ENCODE assay signal across 8 cellular contexts in the genomic region with DNA sequence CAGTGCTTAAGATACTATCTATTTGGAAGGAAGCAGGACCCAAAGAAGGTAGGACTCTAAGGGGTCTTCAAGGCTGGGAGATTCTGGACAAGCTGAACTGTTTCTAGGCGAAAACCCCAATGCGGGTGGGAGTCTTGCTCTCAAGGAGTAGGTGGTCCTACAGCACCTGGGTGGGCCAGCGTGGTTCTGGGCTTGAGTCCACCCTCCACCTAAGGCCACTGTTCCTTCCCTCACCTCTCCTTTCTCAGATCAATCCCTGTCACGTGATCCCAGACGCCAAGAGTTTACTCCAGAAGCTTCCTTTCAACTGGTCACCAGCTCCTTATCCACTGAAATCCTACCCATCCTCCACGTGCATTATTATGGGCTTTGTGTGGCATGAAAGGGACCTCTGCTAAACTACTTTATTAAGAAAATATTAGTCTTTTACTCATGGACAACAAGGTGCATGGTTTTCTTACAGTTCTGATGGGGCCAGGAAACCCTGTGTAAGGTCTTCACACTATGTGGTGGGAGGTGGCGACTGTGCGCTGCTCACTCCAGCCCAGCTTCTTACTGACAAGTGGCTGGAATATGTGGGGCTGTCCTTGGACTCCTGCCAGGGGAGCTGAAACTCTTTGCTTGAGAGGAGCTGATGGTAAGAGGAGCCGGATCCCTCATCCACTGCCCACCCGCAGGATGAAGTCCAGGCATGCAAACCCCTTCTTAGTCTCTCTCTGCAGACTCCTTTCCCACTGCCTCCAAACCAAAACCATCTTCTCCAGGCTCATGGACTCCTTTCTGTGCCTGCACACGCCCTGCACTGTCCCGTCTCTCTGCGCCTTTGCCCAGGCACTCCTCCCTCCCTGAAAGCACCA. TPM values are rescaled to one million over a fixed set of nuclear protein-coding genes. Genes with fewer than 3 reads are reported as not detected.
DNase-seq lines count a peak whose midpoint lies in the region; ATAC-seq and TF ChIP-seq lines count a peak whose summit lies in the region.

No MANE protein-coding gene starts in this region.

- H3K36me3 ChIP-seq in gastrocnemius medialis: peaks cover 0 to 32% of the 10 kb centered on the region in 2 donors

- peak overlapping the region; percentile 18 for H3K4me3 ChIP-seq in NB4 (ENCODE audit: low read depth, low read length)
- H3K4me3 ChIP-seq in gastrocnemius medialis: peak overlapping the region; percentile 77 to 92 (median 82)

- no peaks in the 10 kb centered on the region for H3K27me3 ChIP-seq in gastrocnemius medialis

- no peak for TF ChIP-seq POLR2A in NB4 (IDR thresholded peaks at IDR 0.05; ENCODE audit: extremely low read depth, insufficient read length)
- TF ChIP-seq POLR2A in gastrocnemius medialis (IDR thresholded peaks at IDR 0.05): no peak

- peak overlapping the region; percentile 8 to 84 (median 80) for H3K27ac ChIP-seq in gastrocnemius medialis

- in situ Hi-C loops in gastrocnemius medialis (cut with MboI; ENCODE audit: low sequenced_read_pairs in 4 of 4): loop anchor here in 1 of 4 donors (25.0 kb wide), 1 partner anchor 234 kb away; the partner anchor contains the start of gene ZNF783

- TF ChIP-seq CTCF in NB4 (IDR thresholded peaks at IDR 0.05; ENCODE audit: low read depth, low read length): no peak
- no peak for TF ChIP-seq CTCF in gastrocnemius medialis (IDR thresholded peaks at IDR 0.05 in 4 of 5, conservative IDR thresholded peaks at IDR 0.05 in 1 of 5)

- H3K9me3 ChIP-seq in gastrocnemius medialis: no peaks in the 10 kb centered on the region

- peaks cover 25% of the 10 kb centered on the region in 2 donors for H3K4me1 ChIP-seq in gastrocnemius medialis

- ATAC-seq in gastrocnemius medialis: no peak
- ATAC-seq in GM18867 (IDR thresholded peaks at IDR 0.05; ENCODE audit: unreplicated experiment): no peak

- intact Hi-C loops in gastrocnemius medialis (cut with DNase I; ENCODE audit: low total_unique reads): loop anchor here (2.0 to 5.0 kb wide), 4 partner anchors 73 to 259 kb away; partner anchors contain the start of genes ZNF212 and ZNF783

- peak; percentile 36 for DNase-seq in DMS 273 treated with DMSO at 0.1 percent for 48 hours (lab: John Stamatoyannopoulos, UW)
- DNase-seq in NB4 (ENCODE audit: low read depth): peak; percentile 28
- peak in 30 of 56 donors; percentile 9 to 67 (median 40) for DNase-seq in amygdala (lab: John Stamatoyannopoulos, UW)
- DNase-seq in hypothalamus (lab: John Stamatoyannopoulos, UW): peak in 33 of 51 donors; percentile 10 to 56 (median 38)
- DNase-seq in gastrocnemius medialis: peak; percentile 51 to 55
- no peak for DNase-seq in Kasumi-1 (lab: John Stamatoyannopoulos, UW)
- no peak for DNase-seq in inferior parietal cortex (ENCODE audit: extremely low spot score)

RNA-seq across cellular contexts. Expression of gene ZNF746, which starts 1.6 kb away (rescaled TPM):
- 10 to 100 TPM; 12.4 to 17.4 (median 15.7) TPM for total RNA-seq in gastrocnemius medialis

RNA-seq across cellular contexts. Expression of gene ZNF777, which starts 35.2 kb away (rescaled TPM):
- total RNA-seq in gastrocnemius medialis: 10 to 100 TPM in 3 of 4 donors, 1 to 10 TPM in 1; 7.6 to 17.6 (median 15.1) TPM

Comparison
In these comparisons a context has a peak if more than half of its experiments do, and no peak if none do; other contexts are left out.
1. DNase-seq: peak in DMS 273 treated with DMSO at 0.1 percent for 48 hours (single experiment), NB4 (single experiment), amygdala (30 of 56), hypothalamus (33 of 51) and gastrocnemius medialis (2 of 2); none in Kasumi-1 (0 of 2) and inferior parietal cortex (single experiment).